ENCODE assay signal across 8 cellular contexts in the genomic region with DNA sequence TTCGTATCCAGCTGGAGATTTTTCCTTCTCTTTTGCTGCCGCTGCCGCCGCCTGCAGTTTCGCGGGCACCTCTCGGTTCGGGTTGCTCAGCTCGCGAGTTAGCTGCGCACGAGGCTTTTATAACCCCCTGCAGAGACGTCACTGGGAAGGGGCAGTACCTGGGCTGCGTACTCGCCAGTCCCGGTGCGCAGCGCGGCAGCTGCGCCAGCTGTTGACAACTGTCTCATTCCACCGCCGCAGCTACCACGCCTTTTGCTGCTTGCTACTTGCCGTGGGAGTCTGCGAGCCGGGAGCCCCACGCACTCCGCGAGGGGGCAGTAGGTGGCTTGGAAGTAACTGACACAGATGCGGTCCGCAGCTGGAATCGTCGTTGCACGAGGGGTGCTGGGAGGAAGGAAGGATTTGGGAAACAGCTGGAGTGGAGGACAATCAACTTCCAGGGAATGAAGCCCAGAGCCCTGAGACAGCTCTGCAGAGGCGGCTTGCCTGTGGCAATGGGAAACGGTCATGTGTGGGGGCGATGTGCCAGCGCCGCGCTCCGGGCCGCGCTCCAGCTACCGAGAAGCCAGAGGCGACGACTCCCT. TPM values are rescaled to one million over a fixed set of nuclear protein-coding genes. Genes with fewer than 3 reads are reported as not detected.
DNase-seq lines count a peak whose midpoint lies in the region; ATAC-seq and TF ChIP-seq lines count a peak whose summit lies in the region.

A gene with protein sequence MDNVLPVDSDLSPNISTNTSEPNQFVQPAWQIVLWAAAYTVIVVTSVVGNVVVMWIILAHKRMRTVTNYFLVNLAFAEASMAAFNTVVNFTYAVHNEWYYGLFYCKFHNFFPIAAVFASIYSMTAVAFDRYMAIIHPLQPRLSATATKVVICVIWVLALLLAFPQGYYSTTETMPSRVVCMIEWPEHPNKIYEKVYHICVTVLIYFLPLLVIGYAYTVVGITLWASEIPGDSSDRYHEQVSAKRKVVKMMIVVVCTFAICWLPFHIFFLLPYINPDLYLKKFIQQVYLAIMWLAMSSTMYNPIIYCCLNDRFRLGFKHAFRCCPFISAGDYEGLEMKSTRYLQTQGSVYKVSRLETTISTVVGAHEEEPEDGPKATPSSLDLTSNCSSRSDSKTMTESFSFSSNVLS (minus strand): TSS at position 93 of the 584 bp plus-strand sequence. CDS start 586 bp downstream, outside the sequence.

- ATAC-seq in HG02759 (IDR thresholded peaks at IDR 0.05; ENCODE audit: unreplicated experiment) (peak; percentile 89), heart right ventricle (peak; percentile 69 to 87 (median 78))
- peak; percentile 76 for ATAC-seq in activated naive CD8-positive, alpha-beta T cell treated with anti-CD3 and anti-CD28 coated beads, Interleukin-2, amount 10 ng/mL, durations not matched to agents 7 days and 5 days (ENCODE audit: low read depth)

- H3K9ac ChIP-seq in NT2/D1 (ENCODE audit: insufficient read length, low read depth) = peak within 1 kb of the TSS; percentile 61

- H3K27me3 ChIP-seq in NT2/D1 (ENCODE audit: insufficient read depth, insufficient read length) (peaks cover 64% of the 10 kb centered on the region), heart right ventricle (peaks cover 0 to 92% (median 64%) of the 10 kb centered on the region in 7 donors)

- H3K36me3 Mint-ChIP-seq in activated naive CD8-positive, alpha-beta T cell treated with anti-CD3 and anti-CD28 coated beads, Interleukin-2, amount 10 ng/mL, durations not matched to agents 7 days and 5 days = no peaks in the 10 kb centered on the region
- H3K36me3 Mint-ChIP-seq in progenitor cell of endocrine pancreas (ENCODE audit: insufficient read depth) = no peaks in the 10 kb centered on the region

- H3K27me3 Mint-ChIP-seq in activated naive CD8-positive, alpha-beta T cell treated with anti-CD3 and anti-CD28 coated beads, Interleukin-2, amount 10 ng/mL, durations not matched to agents 7 days and 5 days = peaks cover 68% of the 10 kb centered on the region
- H3K27me3 Mint-ChIP-seq in progenitor cell of endocrine pancreas = peaks cover 88% of the 10 kb centered on the region

- peak within 1 kb of the TSS; percentile 53 for H3K4me3 ChIP-seq in NT2/D1 (ENCODE audit: insufficient read length, low read depth)
- H3K4me3 ChIP-seq in heart right ventricle = peak within 1 kb of the TSS; percentile 27 to 55 (median 45)

- peaks cover 2% of the 10 kb centered on the region for H3K4me1 Mint-ChIP-seq in activated naive CD8-positive, alpha-beta T cell treated with anti-CD3 and anti-CD28 coated beads, Interleukin-2, amount 10 ng/mL, durations not matched to agents 7 days and 5 days
- peaks cover 15% of the 10 kb centered on the region for H3K4me1 Mint-ChIP-seq in progenitor cell of endocrine pancreas (ENCODE audit: low read depth)

- H3K4me3 Mint-ChIP-seq in activated naive CD8-positive, alpha-beta T cell treated with anti-CD3 and anti-CD28 coated beads, Interleukin-2, amount 10 ng/mL, durations not matched to agents 7 days and 5 days = peak within 1 kb of the TSS; percentile 76
- H3K4me3 Mint-ChIP-seq in progenitor cell of endocrine pancreas (ENCODE audit: low read depth) = peak within 1 kb of the TSS; percentile 71

- TF ChIP-seq CTCF in heart right ventricle (IDR thresholded peaks at IDR 0.05) = peak in 8 of 9 donors; percentile 21 to 73 (median 60)
- TF ChIP-seq CTCF in progenitor cell of endocrine pancreas (IDR thresholded peaks at IDR 0.05; ENCODE audit: unreplicated experiment) = peak; percentile 57

- H3K9me3 Mint-ChIP-seq in activated naive CD8-positive, alpha-beta T cell treated with anti-CD3 and anti-CD28 coated beads, Interleukin-2, amount 10 ng/mL, durations not matched to agents 7 days and 5 days = no peaks in the 10 kb centered on the region
- no peaks in the 10 kb centered on the region for H3K9me3 Mint-ChIP-seq in progenitor cell of endocrine pancreas (ENCODE audit: low read depth)

- peak; percentile 7 to 42 for DNase-seq in NCI-H524 (lab: John Stamatoyannopoulos, UW)
- no peak for DNase-seq in NCI-H524 treated with DMSO at 0.1 percent for 48 hours (lab: John Stamatoyannopoulos, UW)
- DNase-seq in NT2/D1 (ENCODE audit: low read depth, low spot score) = no peak
- DNase-seq in activated naive CD8-positive, alpha-beta T cell treated with anti-CD3 and anti-CD28 coated beads, Interleukin-2, amount 10 ng/mL, durations not matched to agents 7 days and 5 days = peak; percentile 66
- DNase-seq in heart right ventricle = peak; percentile 52 to 64
- DNase-seq in progenitor cell of endocrine pancreas (ENCODE audit: low spot score, unreplicated experiment) = peak; percentile 48
- DNase-seq in cerebellum (ENCODE audit: low spot score) = no peak

- no peak within 1 kb of the TSS for H3K27ac Mint-ChIP-seq in activated naive CD8-positive, alpha-beta T cell treated with anti-CD3 and anti-CD28 coated beads, Interleukin-2, amount 10 ng/mL, durations not matched to agents 7 days and 5 days
- no peak within 1 kb of the TSS for H3K27ac Mint-ChIP-seq in progenitor cell of endocrine pancreas

- POLR2A ChIA-PET in activated naive CD8-positive, alpha-beta T cell treated with anti-CD3 and anti-CD28 coated beads, Interleukin-2, amount 10 ng/mL, durations not matched to agents 7 days and 5 days (lab: Charles Lee) = no interaction called here

- H3K9me3 ChIP-seq in NT2/D1 (ENCODE audit: insufficient read depth, low read length) (no peaks in the 10 kb centered on the region), heart right ventricle (peaks cover 0 to 7% (median 0%) of the 10 kb centered on the region in 11 donors)

- H3K27ac ChIP-seq in heart right ventricle = no peak within 1 kb of the TSS

- WGBS in heart right ventricle, 2 donors = 1% methylated on average over 46 of the region's 46 CpGs

- H3K36me3 ChIP-seq in NT2/D1 (ENCODE audit: insufficient read depth, insufficient read length, low read length) (no peaks in the 10 kb centered on the region), heart right ventricle (no peaks in the 10 kb centered on the region)

- intact Hi-C loops in heart right ventricle (cut with DNase I) = loop anchor here in 5 of 10 donors (5.0 to 10.0 kb wide), 4 partner anchors 195 to 275 kb away; no protein-coding TSS in a partner anchor

- H3K4me1 ChIP-seq in NT2/D1 (ENCODE audit: insufficient read depth, insufficient read length) (peaks cover 2% of the 10 kb centered on the region), heart right ventricle (peaks cover 5 to 24% (median 19%) of the 10 kb centered on the region in 9 donors)

RNA-seq across cellular contexts. Expression of the gene that starts here (rescaled TPM):
- not detected for total RNA-seq in activated naive CD8-positive, alpha-beta T cell treated with anti-CD3 and anti-CD28 coated beads, Interleukin-2, amount 10 ng/mL, durations not matched to agents 7 days and 5 days
- total RNA-seq in heart right ventricle = under 1 TPM in 7 of 10 donors, not detected in 3; 0.07 to 0.38 (median 0.21) TPM
- under 1 TPM; 0.06 to 0.15 TPM for polyA plus RNA-seq in heart right ventricle
- total RNA-seq in progenitor cell of endocrine pancreas = 0.55 and 0.73 TPM in 2 replicates
- total RNA-seq in cerebellum = 1.00 TPM

Comparison
In these comparisons a context has a peak if more than half of its experiments do, and no peak if none do; other contexts are left out.
1. DNase-seq: peak in NCI-H524 (2 of 2); none in NCI-H524 treated with DMSO at 0.1 percent for 48 hours (single experiment), NT2/D1 (single experiment) and cerebellum (single experiment).
2. Peak in DNase-seq and ATAC-seq in activated naive CD8-positive, alpha-beta T cell treated with anti-CD3 and anti-CD28 coated beads, Interleukin-2, amount 10 ng/mL, durations not matched to agents 7 days and 5 days; RNA of the gene not detected or under 1 TPM.
3. Peak in DNase-seq, ATAC-seq and H3K4me3 ChIP-seq in heart right ventricle; RNA of the gene not detected or under 1 TPM.
4. Peak in DNase-seq in progenitor cell of endocrine pancreas; RNA of the gene not detected or under 1 TPM.
5. Peak in every context shown above with its lines, with median percentiles within 50 percentile points of each other: ATAC-seq.